Comparison of ENCODE assay signal across 9 cellular contexts in the genomic region with DNA sequence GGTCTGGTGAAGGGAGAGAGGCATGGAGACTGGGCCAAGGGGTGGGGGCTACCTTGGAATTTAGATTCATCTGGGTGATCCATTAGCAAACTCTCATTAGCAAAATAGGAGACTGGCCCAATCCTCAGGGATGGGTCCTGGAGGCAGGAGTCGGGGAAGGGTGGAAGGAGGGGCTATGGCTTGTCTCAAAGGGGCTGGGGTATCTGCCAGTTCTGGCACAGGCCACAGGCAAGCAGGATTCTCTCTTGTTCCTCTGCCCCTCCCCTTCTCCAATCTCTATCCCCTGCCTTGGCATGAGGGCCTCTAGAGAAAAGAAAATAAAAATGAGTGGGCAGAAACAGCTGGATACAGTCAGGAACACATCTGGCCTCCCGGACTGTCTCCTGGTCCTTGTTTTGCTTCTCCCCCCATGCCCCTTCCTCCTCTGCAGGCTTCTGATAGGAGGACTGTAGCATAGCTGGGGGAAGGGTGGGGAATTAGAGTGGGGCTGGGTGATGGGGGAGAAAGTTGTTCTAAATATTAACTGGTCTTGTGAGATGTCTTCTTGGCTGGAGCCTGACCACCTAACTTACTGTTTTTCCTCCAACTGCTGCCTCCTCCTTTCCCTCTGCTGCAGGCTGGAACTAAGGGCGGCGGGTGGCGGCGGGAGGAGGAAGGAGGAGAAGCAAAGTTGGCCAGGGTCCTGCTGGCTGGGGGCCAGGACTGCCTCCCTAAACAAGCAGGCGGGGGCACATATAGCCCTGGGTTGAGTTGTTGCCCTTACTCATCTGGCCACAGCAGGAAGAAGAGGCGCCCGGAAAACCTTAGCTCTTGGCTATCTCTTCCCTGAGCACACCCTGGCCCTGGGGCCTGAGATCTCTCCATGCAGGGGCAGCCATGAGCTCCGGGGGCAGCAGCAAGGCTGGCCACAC. TPM values are rescaled to one million over a fixed set of nuclear protein-coding genes. Genes with fewer than 3 reads are reported as not detected.
DNase-seq lines count a peak whose midpoint lies in the region; ATAC-seq lines count a peak whose summit lies in the region.
"Had no signal": no experiment of that assay in that cellular context is flagged by ENCODE, and none has a peak within 500 bp of the region (broad histone marks: within the 10 kb centered on the region; RNA-seq: fewer than 3 reads in every experiment).

No MANE protein-coding gene starts in this region.

- H3K36me3 Mint-ChIP-seq in stimulated activated naive B cell treated with anti-CD40 and anti-IgM and Interleukin-4, amounts not matched to agents 10 μg/mL and 1 μg/mL and 100 μg/mL, for 72 hours: no peaks in the 10 kb centered on the region
- no peaks in the 10 kb centered on the region for H3K36me3 Mint-ChIP-seq in activated CD8-positive, alpha-beta T cell treated with anti-CD3 and anti-CD28 coated beads, Interleukin-2, amount 10 ng/mL, durations not matched to agents 7 days and 5 days (ENCODE audit: low read depth)

- H3K27me3 Mint-ChIP-seq in stimulated activated naive B cell treated with anti-CD40 and anti-IgM and Interleukin-4, amounts not matched to agents 10 μg/mL and 1 μg/mL and 100 μg/mL, for 72 hours: peaks cover 0 to 30% of the 10 kb centered on the region in 2 donors
- no peaks in the 10 kb centered on the region for H3K27me3 Mint-ChIP-seq in activated CD8-positive, alpha-beta T cell treated with anti-CD3 and anti-CD28 coated beads, Interleukin-2, amount 10 ng/mL, durations not matched to agents 7 days and 5 days (ENCODE audit: low read depth)

- peak; percentile 90 for ATAC-seq in sciatic nerve
- ATAC-seq in GM18867 (IDR thresholded peaks at IDR 0.05; ENCODE audit: unreplicated experiment): no peak
- ATAC-seq in stimulated activated naive B cell treated with anti-CD40 and anti-IgM and Interleukin-4, amounts not matched to agents 10 μg/mL and 1 μg/mL and 100 μg/mL, for 72 hours (replicated peaks): no peak
- ATAC-seq in HG03442 (IDR thresholded peaks at IDR 0.05; ENCODE audit: unreplicated experiment): no peak
- ATAC-seq in activated CD8-positive, alpha-beta T cell treated with anti-CD3 and anti-CD28 coated beads, Interleukin-2, amount 10 ng/mL, durations not matched to agents 7 days and 5 days: no peak

- no peaks in the 10 kb centered on the region for H3K9me3 Mint-ChIP-seq in stimulated activated naive B cell treated with anti-CD40 and anti-IgM and Interleukin-4, amounts not matched to agents 10 μg/mL and 1 μg/mL and 100 μg/mL, for 72 hours
- no peaks in the 10 kb centered on the region for H3K9me3 Mint-ChIP-seq in activated CD8-positive, alpha-beta T cell treated with anti-CD3 and anti-CD28 coated beads, Interleukin-2, amount 10 ng/mL, durations not matched to agents 7 days and 5 days (ENCODE audit: insufficient read depth)

- CTCF ChIA-PET in activated CD8-positive, alpha-beta T cell treated with anti-CD3 and anti-CD28 coated beads, Interleukin-2, amount 10 ng/mL, durations not matched to agents 7 days and 5 days (lab: Charles Lee): no interaction called here

- intact Hi-C loops in sciatic nerve (cut with DNase I): loop anchor here (10.0 kb wide), 1 partner anchor 397 kb away; no protein-coding TSS in a partner anchor

- POLR2A ChIA-PET in activated CD8-positive, alpha-beta T cell treated with anti-CD3 and anti-CD28 coated beads, Interleukin-2, amount 10 ng/mL, durations not matched to agents 7 days and 5 days (lab: Charles Lee): no interaction called here

- no peak overlapping the region for H3K27ac Mint-ChIP-seq in stimulated activated naive B cell treated with anti-CD40 and anti-IgM and Interleukin-4, amounts not matched to agents 10 μg/mL and 1 μg/mL and 100 μg/mL, for 72 hours
- H3K27ac Mint-ChIP-seq in activated CD8-positive, alpha-beta T cell treated with anti-CD3 and anti-CD28 coated beads, Interleukin-2, amount 10 ng/mL, durations not matched to agents 7 days and 5 days: no peak overlapping the region

- H3K4me1 Mint-ChIP-seq in stimulated activated naive B cell treated with anti-CD40 and anti-IgM and Interleukin-4, amounts not matched to agents 10 μg/mL and 1 μg/mL and 100 μg/mL, for 72 hours: peaks cover 0 to 4% of the 10 kb centered on the region in 2 donors
- H3K4me1 Mint-ChIP-seq in activated CD8-positive, alpha-beta T cell treated with anti-CD3 and anti-CD28 coated beads, Interleukin-2, amount 10 ng/mL, durations not matched to agents 7 days and 5 days (ENCODE audit: low read depth): peaks cover 9% of the 10 kb centered on the region

- H3K4me3 Mint-ChIP-seq in stimulated activated naive B cell treated with anti-CD40 and anti-IgM and Interleukin-4, amounts not matched to agents 10 μg/mL and 1 μg/mL and 100 μg/mL, for 72 hours: no peak overlapping the region
- H3K4me3 Mint-ChIP-seq in activated CD8-positive, alpha-beta T cell treated with anti-CD3 and anti-CD28 coated beads, Interleukin-2, amount 10 ng/mL, durations not matched to agents 7 days and 5 days: no peak overlapping the region

- DNase-seq in GF-D8 (lab: John Stamatoyannopoulos, UW) (peak; percentile 57), T1000 (lab: John Stamatoyannopoulos, UW) (peak; percentile 36), globus pallidus (ENCODE audit: low spot score) (peak; percentile 40), sciatic nerve (ENCODE audit: low spot score) (peak; percentile 90)
- DNase-seq in stimulated activated naive B cell treated with anti-CD40 and anti-IgM and Interleukin-4, amounts not matched to agents 10 μg/mL and 1 μg/mL and 100 μg/mL, for 72 hours: no peak
- DNase-seq in activated CD8-positive, alpha-beta T cell treated with anti-CD3 and anti-CD28 coated beads, Interleukin-2, amount 10 ng/mL, durations not matched to agents 7 days and 5 days: no peak
- DNase-seq: NCI-H82 had no signal

RNA-seq across cellular contexts. Expression of a gene that starts 53.3 kb away (rescaled TPM):
- total RNA-seq in sciatic nerve: 35.0 TPM
- 10 to 100 TPM; 50.6 to 51.4 TPM for total RNA-seq in activated CD8-positive, alpha-beta T cell treated with anti-CD3 and anti-CD28 coated beads, Interleukin-2, amount 10 ng/mL, durations not matched to agents 7 days and 5 days

Comparison
In these comparisons a context has a peak if more than half of its experiments do, and no peak if none do; other contexts are left out.
1. DNase-seq: peak in GF-D8 (single experiment), T1000 (single experiment), globus pallidus (single experiment) and sciatic nerve (single experiment); none in stimulated activated naive B cell treated with anti-CD40 and anti-IgM and Interleukin-4, amounts not matched to agents 10 μg/mL and 1 μg/mL and 100 μg/mL, for 72 hours (single experiment) and activated CD8-positive, alpha-beta T cell treated with anti-CD3 and anti-CD28 coated beads, Interleukin-2, amount 10 ng/mL, durations not matched to agents 7 days and 5 days (single experiment).